In genomic region chr16:68355447-68356248, GRCh38 we compare ENCODE assay signal across 3 cellular contexts.
TF ChIP-seq lines count a peak whose summit lies in the region.

No MANE protein-coding gene starts in this region.

TF ChIP-seq in GM12891, 5 proteins besides CTCF, POLR2A, EP300 and RAD21:
- TF ChIP-seq PAX5 (IDR thresholded peaks at IDR 0.05; ENCODE audit: insufficient read depth, low read length, severe bottlenecking) (no peak), TAF1 (IDR thresholded peaks at IDR 0.05; ENCODE audit: low read depth, low read length) (no peak), SPI1 (IDR thresholded peaks at IDR 0.05; ENCODE audit: low read depth, low read length) (no peak), POU2F2 (IDR thresholded peaks at IDR 0.05; ENCODE audit: low read depth, low read length) (no peak), POLR2AphosphoS5 (IDR thresholded peaks at IDR 0.05; ENCODE audit: low read depth, low read length) (no peak)

TF ChIP-seq in GM23338, 12 proteins besides CTCF, POLR2A, EP300 and RAD21:
- TF ChIP-seq ETS1 (IDR thresholded peaks at IDR 0.05) (no peak), CREB1 (CRISPR knock-in tag; IDR thresholded peaks at IDR 0.05; ENCODE audit: low read depth) (no peak), JUNB (IDR thresholded peaks at IDR 0.05; ENCODE audit: unreplicated experiment) (no peak), STAT1 (IDR thresholded peaks at IDR 0.05; ENCODE audit: unreplicated experiment) (no peak), ZNF331 (CRISPR knock-in tag; IDR thresholded peaks at IDR 0.05; ENCODE audit: low read depth) (no peak), NANOG (IDR thresholded peaks at IDR 0.05; ENCODE audit: borderline replicate concordance) (no peak), REST (IDR thresholded peaks at IDR 0.05; ENCODE audit: unreplicated experiment) (no peak)

TF ChIP-seq in HepG2, 621 proteins besides CTCF, POLR2A, EP300 and RAD21:
- TF ChIP-seq RBFOX2 (IDR thresholded peaks at IDR 0.05; ENCODE audit: low read depth, low read length) (0 out of 2 replicates have a peak, but pooled peaks have one; percentile 13), CEBPB (IDR thresholded peaks at IDR 0.05; ENCODE audit: borderline replicate concordance, low read depth, low read length) (no peak)
